Comparison of ENCODE assay signal across 23 cellular contexts in the genomic region with DNA sequence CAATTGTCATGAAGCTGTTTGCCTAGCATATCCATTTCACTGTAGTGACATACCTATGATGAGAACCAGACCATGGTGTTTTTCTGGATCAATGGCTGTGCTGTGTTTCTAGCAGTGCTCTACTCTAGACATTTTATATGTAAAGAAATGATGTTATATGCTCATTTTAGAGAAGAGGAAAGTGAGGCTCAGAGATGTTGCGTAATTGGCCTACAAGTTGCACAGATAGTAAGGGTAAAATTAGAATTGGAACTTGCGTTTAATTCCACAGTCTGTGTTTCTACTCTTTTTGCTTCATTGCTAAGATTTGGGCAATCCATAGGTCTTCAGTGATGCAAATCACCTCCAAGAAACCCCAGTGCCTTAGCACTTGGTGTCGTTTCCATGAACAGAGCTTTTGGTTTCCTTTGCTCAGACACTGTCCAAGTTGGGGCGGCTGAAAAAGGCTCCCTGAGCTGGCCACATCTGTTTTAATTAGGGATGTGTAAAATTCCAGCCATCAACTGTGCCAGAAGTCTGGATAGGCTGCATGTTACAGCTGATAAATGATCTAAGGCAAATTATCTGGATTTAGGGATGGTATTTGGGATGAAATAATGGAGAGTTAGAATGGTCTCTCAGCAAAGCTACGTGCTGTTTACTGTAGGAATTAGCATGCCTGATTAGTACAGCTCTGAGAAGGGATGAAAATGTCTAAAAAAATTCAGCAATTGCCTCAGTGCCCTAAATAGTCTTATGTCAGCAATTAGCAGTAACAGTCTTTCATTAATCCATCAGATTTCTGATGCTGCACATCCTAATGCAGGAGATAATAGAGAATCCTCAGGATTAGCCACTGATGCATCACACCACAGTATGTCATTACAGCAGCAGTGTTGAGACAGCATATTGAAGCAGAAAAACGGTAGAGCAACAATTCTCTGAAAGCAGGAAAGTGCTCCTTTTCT.
"Had no signal": no experiment of that assay in that cellular context is flagged by ENCODE, and none has a peak within 500 bp of the region (broad histone marks: within the 10 kb centered on the region; RNA-seq: fewer than 3 reads in every experiment).

No MANE protein-coding gene starts in this region.

- H3K4me3 ChIP-seq: breast epithelium, esophagus squamous epithelium, psoas muscle, stomach, thyroid gland, upper lobe of right lung had no signal

- H3K36me3 ChIP-seq: breast epithelium, esophagus squamous epithelium, stomach, thyroid gland, upper lobe of right lung had no signal

- H3K27me3 Mint-ChIP-seq: activated B cell treated with CpG ODN at 0.5 μM for 24 hours, T-helper 17 cell had no signal

- H3K4me3 Mint-ChIP-seq: activated B cell treated with CpG ODN at 0.5 μM for 24 hours; activated CD8-positive, alpha-beta T cell treated with anti-CD3 and anti-CD28 coated beads, Interleukin-2, amount 10 ng/mL, durations not matched to agents 7 days and 5 days; activated T-cell treated with anti-CD3 and anti-CD28 coated beads, Interleukin-2, amount 50 U/mL, for 72 hours; nephron progenitor cell; stimulated activated naive B cell treated with anti-CD40 and anti-IgM and Interleukin-4, amounts not matched to agents 10 μg/mL and 1 μg/mL and 100 μg/mL, for 72 hours; T-helper 17 cell had no signal

- DNase-seq: activated B cell treated with CpG ODN at 0.5 μM for 24 hours; activated CD8-positive, alpha-beta T cell treated with anti-CD3 and anti-CD28 coated beads, Interleukin-2, amount 10 ng/mL, durations not matched to agents 7 days and 5 days; activated naive CD4-positive, alpha-beta T cell; activated T-cell treated with anti-CD3 and anti-CD28 coated beads for 4 hours; activated T-cell treated with anti-CD3 and anti-CD28 coated beads, Interleukin-2, amount 50 U/mL, for 72 hours; central memory CD4-positive, alpha-beta T cell; esophagus squamous epithelium; islet precursor cell; left colon; mammary epithelial cell; nephron progenitor cell; nucleus accumbens; psoas muscle; stimulated activated CD4-positive, alpha-beta T cell treated with anti-CD3 and anti-CD28 coated beads, Interleukin-15, amount 100 ng/mL, for 24 hours; stimulated activated CD4-positive, alpha-beta T cell treated with anti-CD3 and anti-CD28 coated beads, Interleukin-2, amount 100 ng/mL, for 24 hours; stimulated activated naive B cell treated with anti-CD40 and anti-IgM and Interleukin-4, amounts not matched to agents 10 μg/mL and 1 μg/mL and 100 μg/mL, for 72 hours; stomach; T-helper 17 cell; upper lobe of right lung had no signal

- H3K27me3 ChIP-seq: breast epithelium, esophagus squamous epithelium, stomach, thyroid gland, upper lobe of right lung had no signal

- H3K27ac ChIP-seq: breast epithelium, esophagus squamous epithelium, parathyroid adenoma, psoas muscle, stomach, thyroid gland, upper lobe of right lung had no signal

- H3K36me3 Mint-ChIP-seq: stimulated activated naive B cell treated with anti-CD40 and anti-IgM and Interleukin-4, amounts not matched to agents 10 μg/mL and 1 μg/mL and 100 μg/mL, for 72 hours had no signal

- H3K9ac ChIP-seq: parathyroid adenoma had no signal

- H3K4me1 ChIP-seq: breast epithelium had no signal

- H3K9me3 Mint-ChIP-seq: nephron progenitor cell had no signal

- H3K9me3 ChIP-seq: breast epithelium, esophagus squamous epithelium, psoas muscle, stomach, thyroid gland, upper lobe of right lung had no signal

- H3K4me1 Mint-ChIP-seq: activated B cell treated with CpG ODN at 0.5 μM for 24 hours; stimulated activated naive B cell treated with anti-CD40 and anti-IgM and Interleukin-4, amounts not matched to agents 10 μg/mL and 1 μg/mL and 100 μg/mL, for 72 hours; T-helper 17 cell had no signal

- H3K27ac Mint-ChIP-seq: activated B cell treated with CpG ODN at 0.5 μM for 24 hours; activated CD8-positive, alpha-beta T cell treated with anti-CD3 and anti-CD28 coated beads, Interleukin-2, amount 10 ng/mL, durations not matched to agents 7 days and 5 days; activated naive CD4-positive, alpha-beta T cell treated with anti-CD3 and anti-CD28 coated beads, Interleukin-2, amount 50 U/mL, for 72 hours; activated T-cell treated with anti-CD3 and anti-CD28 coated beads, Interleukin-2, amount 50 U/mL, for 72 hours; nephron progenitor cell; stimulated activated naive B cell treated with anti-CD40 and anti-IgM and Interleukin-4, amounts not matched to agents 10 μg/mL and 1 μg/mL and 100 μg/mL, for 72 hours; T-helper 17 cell had no signal

- ATAC-seq: activated CD8-positive, alpha-beta T cell treated with anti-CD3 and anti-CD28 coated beads, Interleukin-2, amount 10 ng/mL, durations not matched to agents 7 days and 5 days; activated naive CD4-positive, alpha-beta T cell treated with anti-CD3 and anti-CD28 coated beads, Interleukin-2, amount 50 U/mL, for 72 hours; activated T-cell treated with anti-CD3 and anti-CD28 coated beads, Interleukin-2, amount 50 U/mL, for 72 hours; left colon; stimulated activated naive B cell treated with anti-CD40 and anti-IgM and Interleukin-4, amounts not matched to agents 10 μg/mL and 1 μg/mL and 100 μg/mL, for 72 hours; T-helper 17 cell; upper lobe of right lung had no signal

- H2AFZ ChIP-seq: parathyroid adenoma had no signal
